Comparison of ENCODE assay signal across 8 cellular contexts in the genomic region with DNA sequence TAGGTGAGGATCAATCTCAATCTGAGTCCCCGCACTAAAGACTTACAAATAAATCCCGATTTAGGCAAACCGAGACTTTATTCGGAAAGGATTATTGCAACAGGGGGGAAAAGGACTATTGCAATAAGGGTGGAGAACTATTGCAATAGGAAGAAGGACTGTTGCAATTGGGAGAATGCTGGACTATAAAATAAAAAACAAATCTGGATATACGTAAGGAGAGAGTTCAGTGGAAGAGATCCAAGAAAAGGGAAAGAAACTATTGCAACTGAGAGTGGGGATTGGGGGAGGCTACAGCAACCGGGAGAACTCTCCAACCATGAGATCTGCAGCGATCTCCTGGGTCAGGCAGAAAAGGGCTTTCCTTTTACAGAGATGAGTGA. TPM values are rescaled to one million over a fixed set of nuclear protein-coding genes. Genes with fewer than 3 reads are reported as not detected.
DNase-seq lines count a peak whose midpoint lies in the region; ATAC-seq and TF ChIP-seq lines count a peak whose summit lies in the region.

No MANE protein-coding gene starts in this region.

- H3K4me1 ChIP-seq in A673 (ENCODE audit: insufficient read depth, low read length, poor library complexity, severe bottlenecking) (peaks cover 9% of the 10 kb centered on the region), muscle layer of duodenum (ENCODE audit: control insufficient read depth in 1 of 2, insufficient read depth in 2 of 2, low read length in 2 of 2) (peaks cover 0 to 19% of the 10 kb centered on the region in 2 donors)

- no peak for ATAC-seq in HG03354 (IDR thresholded peaks at IDR 0.05; ENCODE audit: poor library complexity, severe bottlenecking, unreplicated experiment)

- no peaks in the 10 kb centered on the region for H3K36me3 ChIP-seq in A673 (ENCODE audit: insufficient read depth, low read length, poor library complexity, severe bottlenecking)
- no peaks in the 10 kb centered on the region; the same call in none of the 2 replicates for H3K36me3 ChIP-seq in H7 (replicated peaks; ENCODE audit: control insufficient read depth, insufficient read depth, low read length)
- H3K36me3 ChIP-seq in brain microvascular endothelial cell (replicated peaks): peaks cover 2% of the 10 kb centered on the region
- H3K36me3 ChIP-seq in muscle layer of duodenum (ENCODE audit: control insufficient read depth in 1 of 2, insufficient read depth in 2 of 2, low read length in 2 of 2): no peaks in the 10 kb centered on the region

- TF ChIP-seq CTCF in A673 (conservative IDR thresholded peaks at IDR 0.05; ENCODE audit: low read depth, low read length) (no peak), brain microvascular endothelial cell (IDR thresholded peaks at IDR 0.05; ENCODE audit: low read depth, low read length, missing control alignments) (no peak)

- CTCF ChIA-PET in A673 (lab: Charles Lee): no interaction called here

- H3K27me3 ChIP-seq in A673 (replicated peaks; ENCODE audit: insufficient read depth, low read depth, low read length, poor library complexity): no peaks in the 10 kb centered on the region
- no peaks in the 10 kb centered on the region for H3K27me3 ChIP-seq in H7 (ENCODE audit: control insufficient read depth, insufficient read depth, low read length)
- H3K27me3 ChIP-seq in brain microvascular endothelial cell (replicated peaks): no peaks in the 10 kb centered on the region
- no peaks in the 10 kb centered on the region for H3K27me3 ChIP-seq in muscle layer of duodenum (ENCODE audit: low read depth, low read length)

- H3K27ac ChIP-seq in A673 (ENCODE audit: low read depth, low read length, poor library complexity, severe bottlenecking) (peak overlapping the region; percentile 88), brain microvascular endothelial cell (no peak overlapping the region), muscle layer of duodenum (ENCODE audit: low read length) (no peak overlapping the region)

- no peak for DNase-seq in A673 (ENCODE audit: low spot score)
- DNase-seq in H7: no peak
- no peak for DNase-seq in brain microvascular endothelial cell
- no peak for DNase-seq in activated effector memory CD4-positive, alpha-beta T cell treated with anti-CD3 and anti-CD28 coated beads, Interleukin-2, amount 50 U/mL, for 16 hours
- no peak for DNase-seq in NCI-H1694 treated with DMSO at 0.1 percent for 48 hours (lab: John Stamatoyannopoulos, UW)
- no peak for DNase-seq in NCI-H748 treated with DMSO at 0.1 percent for 48 hours (lab: John Stamatoyannopoulos, UW)

- H3K9me3 ChIP-seq in A673 (ENCODE audit: low read depth, low read length, poor library complexity, severe bottlenecking) (no peaks in the 10 kb centered on the region), muscle layer of duodenum (ENCODE audit: control insufficient read depth in 1 of 2, low read length in 2 of 2) (no peaks in the 10 kb centered on the region)

- H3K4me3 ChIP-seq in A673 (ENCODE audit: low read depth, low read length, poor library complexity, severe bottlenecking) (peak overlapping the region; percentile 92), H7 (ENCODE audit: insufficient read depth, low read depth, low read length) (peak overlapping the region; percentile 79), brain microvascular endothelial cell (ENCODE audit: low read depth, low read length) (peak overlapping the region; percentile 78), muscle layer of duodenum (ENCODE audit: low read depth in 1 of 2, low read length in 2 of 2) (peak overlapping the region; percentile 64 to 74)

- in situ Hi-C loops in brain microvascular endothelial cell (cut with HindIII; ENCODE audit: low pct_ligation_motif_present, low sequenced_read_pairs): no loop called here

- BruUV-seq in A673 (replicated peaks; lab: Mats Ljungman, UMichigan): no TSS peak

- POLR2A ChIA-PET in A673 (lab: Charles Lee; ENCODE audit: low non-redundant PET): no interaction called here

- intact Hi-C loops in A673 (cut with micrococcal nuclease; ENCODE audit: unreplicated experiment): no loop called here

RNA-seq across cellular contexts. Expression of gene UBXN2A, which starts 1.2 kb away (rescaled TPM):
- total RNA-seq in A673 (2021): 18.3 and 18.6 TPM in 2 replicates
- 16.6 and 18.8 TPM in 2 replicates for total RNA-seq in H7 (2014; rRNA removed; shearing (Covaris generic))

RNA-seq across cellular contexts. Expression of gene ATAD2B, which starts 12.1 kb away (rescaled TPM):
- total RNA-seq in A673 (2021): 27.9 and 28.5 TPM in 2 replicates
- total RNA-seq in H7 (2014; rRNA removed; shearing (Covaris generic)): 9.5 and 11.4 TPM in 2 replicates
